In the genomic region with DNA sequence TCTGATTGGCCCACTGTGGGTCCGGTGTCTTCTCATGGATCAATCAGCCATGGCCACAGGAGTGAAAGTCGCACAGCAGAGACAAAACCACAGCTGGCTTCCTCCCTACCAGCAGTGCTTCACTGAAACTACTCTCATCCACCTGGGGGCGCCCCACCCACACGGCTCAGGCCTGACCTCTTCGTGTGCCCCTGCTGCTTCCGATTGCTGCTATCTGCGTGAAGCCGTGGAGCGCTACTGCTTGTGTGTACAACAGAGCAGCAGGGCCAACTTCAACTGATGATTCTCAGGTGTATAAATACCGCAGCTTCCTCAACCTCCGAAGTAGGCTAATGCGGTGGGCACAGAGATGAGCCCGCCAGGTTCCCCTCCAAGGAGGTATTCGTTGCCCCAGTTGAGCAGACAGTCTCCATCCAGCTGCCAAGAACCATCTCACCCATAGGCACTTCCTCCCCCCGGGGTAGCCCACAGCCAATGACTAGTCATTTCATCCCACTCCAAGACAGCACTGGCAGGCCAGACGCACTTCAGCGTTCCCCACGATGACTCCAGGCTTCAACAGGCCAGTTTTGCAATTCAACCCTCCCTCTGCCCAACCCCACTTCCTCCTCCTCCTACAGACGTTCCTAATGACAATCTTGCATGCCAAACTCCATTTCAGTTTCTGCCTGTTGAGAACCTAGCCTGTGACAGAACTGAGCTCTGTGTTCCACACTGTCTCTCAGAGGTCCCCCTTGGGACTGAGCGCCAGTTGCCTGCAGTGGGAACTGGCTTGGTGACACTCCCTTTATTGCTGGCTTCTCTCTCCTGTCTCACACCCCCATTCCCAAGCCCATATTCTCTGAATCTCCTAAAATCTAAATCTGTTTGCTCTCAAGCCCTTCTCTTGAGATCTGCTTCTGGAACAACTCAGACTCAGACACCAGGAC, we compare ENCODE assay signal across 1 cellular context.
A peak's percentile ranks its signal among the peaks of the same experiment; 100 is the strongest.
TF ChIP-seq lines count a peak whose summit lies in the region.

No MANE protein-coding gene starts in this region.

TF ChIP-seq in K562, 482 proteins besides CTCF, POLR2A, EP300 and RAD21 (continued from another document and continues in another):
- TF ChIP-seq, protein P1, sequence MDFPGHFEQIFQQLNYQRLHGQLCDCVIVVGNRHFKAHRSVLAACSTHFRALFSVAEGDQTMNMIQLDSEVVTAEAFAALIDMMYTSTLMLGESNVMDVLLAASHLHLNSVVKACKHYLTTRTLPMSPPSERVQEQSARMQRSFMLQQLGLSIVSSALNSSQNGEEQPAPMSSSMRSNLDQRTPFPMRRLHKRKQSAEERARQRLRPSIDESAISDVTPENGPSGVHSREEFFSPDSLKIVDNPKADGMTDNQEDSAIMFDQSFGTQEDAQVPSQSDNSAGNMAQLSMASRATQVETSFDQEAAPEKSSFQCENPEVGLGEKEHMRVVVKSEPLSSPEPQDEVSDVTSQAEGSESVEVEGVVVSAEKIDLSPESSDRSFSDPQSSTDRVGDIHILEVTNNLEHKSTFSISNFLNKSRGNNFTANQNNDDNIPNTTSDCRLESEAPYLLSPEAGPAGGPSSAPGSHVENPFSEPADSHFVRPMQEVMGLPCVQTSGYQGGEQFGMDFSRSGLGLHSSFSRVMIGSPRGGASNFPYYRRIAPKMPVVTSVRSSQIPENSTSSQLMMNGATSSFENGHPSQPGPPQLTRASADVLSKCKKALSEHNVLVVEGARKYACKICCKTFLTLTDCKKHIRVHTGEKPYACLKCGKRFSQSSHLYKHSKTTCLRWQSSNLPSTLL (IDR thresholded peaks at IDR 0.05): no peak
- TF ChIP-seq CBX2 (IDR thresholded peaks at IDR 0.05; ENCODE audit: insufficient read depth, low read length, poor library complexity, severe bottlenecking) (no peak), CHD4 (IDR thresholded peaks at IDR 0.05; ENCODE audit: insufficient read depth, insufficient replicate concordance, low read depth, low read length, poor library complexity, severe bottlenecking) (no peak), STAT5A (IDR thresholded peaks at IDR 0.05; ENCODE audit: borderline replicate concordance, low read length) (no peak), SLC30A9 (CRISPR knock-in tag; IDR thresholded peaks at IDR 0.05) (no peak), ZNF561 (CRISPR knock-in tag; conservative IDR thresholded peaks at IDR 0.05) (no peak), NR2C2 (CRISPR knock-in tag; IDR thresholded peaks at IDR 0.05) (0 out of 2 replicates have a peak, but pooled peaks have one; percentile 48), NR2C2 (tag; IDR thresholded peaks at IDR 0.05) (peak; percentile 45; the same call in 1 of the 2 replicates), FOXA1 (IDR thresholded peaks at IDR 0.05; ENCODE audit: borderline replicate concordance) (no peak), PHB2 (IDR thresholded peaks at IDR 0.05; ENCODE audit: low read depth) (no peak), CXXC5 (CRISPR knock-in tag; IDR thresholded peaks at IDR 0.05) (peak; percentile 59), RBFOX2 (IDR thresholded peaks at IDR 0.05; ENCODE audit: low read depth, low read length) (0 out of 2 replicates have a peak, but pooled peaks have one; percentile 14), NR2C1 (IDR thresholded peaks at IDR 0.05) (no peak), NR2C1 (tag; IDR thresholded peaks at IDR 0.05) (0 out of 2 replicates have a peak, but pooled peaks have one; percentile 23), BCOR (IDR thresholded peaks at IDR 0.05) (0 out of 2 replicates have a peak, but pooled peaks have one; percentile 35), ZNF778 (CRISPR knock-in tag; IDR thresholded peaks at IDR 0.05) (no peak), CTBP1 (IDR thresholded peaks at IDR 0.05; ENCODE audit: borderline replicate concordance) (peak; percentile 51; the same call in 1 of the 2 replicates), ZNF699 (CRISPR knock-in tag; IDR thresholded peaks at IDR 0.05; ENCODE audit: insufficient replicate concordance) (no peak), GTF2A2 (tag; IDR thresholded peaks at IDR 0.05) (no peak), EGR1 (conservative IDR thresholded peaks at IDR 0.05) (no peak), ZBTB17 (CRISPR knock-in tag; IDR thresholded peaks at IDR 0.05) (no peak), ETV1 (tag; conservative IDR thresholded peaks at IDR 0.05; ENCODE audit: low read depth) (peak; percentile 72), IRF2 (CRISPR knock-in tag; IDR thresholded peaks at IDR 0.05) (no peak), ZNF431 (CRISPR knock-in tag; IDR thresholded peaks at IDR 0.05) (no peak), CBFA2T2 (conservative IDR thresholded peaks at IDR 0.05) (peak; percentile 30; the same call in 1 of the 2 replicates), ATF7 (IDR thresholded peaks at IDR 0.05) (no peak), MYBL2 (IDR thresholded peaks at IDR 0.05; ENCODE audit: low read depth) (no peak), MYBL2 (CRISPR knock-in tag; IDR thresholded peaks at IDR 0.05; ENCODE audit: borderline replicate concordance) (no peak), HNRNPK (IDR thresholded peaks at IDR 0.05; ENCODE audit: low read depth, low read length, poor library complexity, severe bottlenecking) (no peak), ZNF41 (CRISPR knock-in tag; conservative IDR thresholded peaks at IDR 0.05) (no peak), CEBPB (tag; IDR thresholded peaks at IDR 0.05) (0 out of 2 replicates have a peak, but pooled peaks have one; percentile 13), SRF (CRISPR knock-in tag; IDR thresholded peaks at IDR 0.05) (peak in 1 of 2 experiments; percentile 34; a peak in 1 of 4 replicates), EP400 (IDR thresholded peaks at IDR 0.05) (no peak), ARID2 (IDR thresholded peaks at IDR 0.05) (no peak), RNF2 (IDR thresholded peaks at IDR 0.05) (no peak), CREM (IDR thresholded peaks at IDR 0.05; ENCODE audit: low read depth) (0 out of 2 replicates have a peak, but pooled peaks have one; percentile 6)
- TF ChIP-seq, protein P2, sequence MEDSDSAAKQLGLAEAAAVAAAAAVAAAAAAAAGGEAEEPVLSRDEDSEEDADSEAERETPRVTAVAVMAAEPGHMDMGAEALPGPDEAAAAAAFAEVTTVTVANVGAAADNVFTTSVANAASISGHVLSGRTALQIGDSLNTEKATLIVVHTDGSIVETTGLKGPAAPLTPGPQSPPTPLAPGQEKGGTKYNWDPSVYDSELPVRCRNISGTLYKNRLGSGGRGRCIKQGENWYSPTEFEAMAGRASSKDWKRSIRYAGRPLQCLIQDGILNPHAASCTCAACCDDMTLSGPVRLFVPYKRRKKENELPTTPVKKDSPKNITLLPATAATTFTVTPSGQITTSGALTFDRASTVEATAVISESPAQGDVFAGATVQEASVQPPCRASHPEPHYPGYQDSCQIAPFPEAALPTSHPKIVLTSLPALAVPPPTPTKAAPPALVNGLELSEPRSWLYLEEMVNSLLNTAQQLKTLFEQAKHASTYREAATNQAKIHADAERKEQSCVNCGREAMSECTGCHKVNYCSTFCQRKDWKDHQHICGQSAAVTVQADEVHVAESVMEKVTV (CRISPR knock-in tag; IDR thresholded peaks at IDR 0.05): no peak
- TF ChIP-seq, protein P3, sequence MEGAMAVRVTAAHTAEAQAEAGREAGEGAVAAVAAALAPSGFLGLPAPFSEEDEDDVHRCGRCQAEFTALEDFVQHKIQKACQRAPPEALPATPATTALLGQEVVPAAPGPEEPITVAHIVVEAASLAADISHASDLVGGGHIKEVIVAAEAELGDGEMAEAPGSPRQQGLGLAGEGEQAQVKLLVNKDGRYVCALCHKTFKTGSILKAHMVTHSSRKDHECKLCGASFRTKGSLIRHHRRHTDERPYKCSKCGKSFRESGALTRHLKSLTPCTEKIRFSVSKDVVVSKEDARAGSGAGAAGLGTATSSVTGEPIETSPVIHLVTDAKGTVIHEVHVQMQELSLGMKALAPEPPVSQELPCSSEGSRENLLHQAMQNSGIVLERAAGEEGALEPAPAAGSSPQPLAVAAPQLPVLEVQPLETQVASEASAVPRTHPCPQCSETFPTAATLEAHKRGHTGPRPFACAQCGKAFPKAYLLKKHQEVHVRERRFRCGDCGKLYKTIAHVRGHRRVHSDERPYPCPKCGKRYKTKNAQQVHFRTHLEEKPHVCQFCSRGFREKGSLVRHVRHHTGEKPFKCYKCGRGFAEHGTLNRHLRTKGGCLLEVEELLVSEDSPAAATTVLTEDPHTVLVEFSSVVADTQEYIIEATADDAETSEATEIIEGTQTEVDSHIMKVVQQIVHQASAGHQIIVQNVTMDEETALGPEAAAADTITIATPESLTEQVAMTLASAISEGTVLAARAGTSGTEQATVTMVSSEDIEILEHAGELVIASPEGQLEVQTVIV (CRISPR knock-in tag; IDR thresholded peaks at IDR 0.05; ENCODE audit: borderline replicate concordance): no peak
- TF ChIP-seq, protein P4, sequence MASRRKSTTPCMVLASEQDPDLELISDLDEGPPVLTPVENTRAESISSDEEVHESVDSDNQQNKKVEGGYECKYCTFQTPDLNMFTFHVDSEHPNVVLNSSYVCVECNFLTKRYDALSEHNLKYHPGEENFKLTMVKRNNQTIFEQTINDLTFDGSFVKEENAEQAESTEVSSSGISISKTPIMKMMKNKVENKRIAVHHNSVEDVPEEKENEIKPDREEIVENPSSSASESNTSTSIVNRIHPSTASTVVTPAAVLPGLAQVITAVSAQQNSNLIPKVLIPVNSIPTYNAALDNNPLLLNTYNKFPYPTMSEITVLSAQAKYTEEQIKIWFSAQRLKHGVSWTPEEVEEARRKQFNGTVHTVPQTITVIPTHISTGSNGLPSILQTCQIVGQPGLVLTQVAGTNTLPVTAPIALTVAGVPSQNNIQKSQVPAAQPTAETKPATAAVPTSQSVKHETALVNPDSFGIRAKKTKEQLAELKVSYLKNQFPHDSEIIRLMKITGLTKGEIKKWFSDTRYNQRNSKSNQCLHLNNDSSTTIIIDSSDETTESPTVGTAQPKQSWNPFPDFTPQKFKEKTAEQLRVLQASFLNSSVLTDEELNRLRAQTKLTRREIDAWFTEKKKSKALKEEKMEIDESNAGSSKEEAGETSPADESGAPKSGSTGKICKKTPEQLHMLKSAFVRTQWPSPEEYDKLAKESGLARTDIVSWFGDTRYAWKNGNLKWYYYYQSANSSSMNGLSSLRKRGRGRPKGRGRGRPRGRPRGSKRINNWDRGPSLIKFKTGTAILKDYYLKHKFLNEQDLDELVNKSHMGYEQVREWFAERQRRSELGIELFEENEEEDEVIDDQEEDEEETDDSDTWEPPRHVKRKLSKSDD (conservative IDR thresholded peaks at IDR 0.05; ENCODE audit: low read length): no peak
- TF ChIP-seq, protein P5, sequence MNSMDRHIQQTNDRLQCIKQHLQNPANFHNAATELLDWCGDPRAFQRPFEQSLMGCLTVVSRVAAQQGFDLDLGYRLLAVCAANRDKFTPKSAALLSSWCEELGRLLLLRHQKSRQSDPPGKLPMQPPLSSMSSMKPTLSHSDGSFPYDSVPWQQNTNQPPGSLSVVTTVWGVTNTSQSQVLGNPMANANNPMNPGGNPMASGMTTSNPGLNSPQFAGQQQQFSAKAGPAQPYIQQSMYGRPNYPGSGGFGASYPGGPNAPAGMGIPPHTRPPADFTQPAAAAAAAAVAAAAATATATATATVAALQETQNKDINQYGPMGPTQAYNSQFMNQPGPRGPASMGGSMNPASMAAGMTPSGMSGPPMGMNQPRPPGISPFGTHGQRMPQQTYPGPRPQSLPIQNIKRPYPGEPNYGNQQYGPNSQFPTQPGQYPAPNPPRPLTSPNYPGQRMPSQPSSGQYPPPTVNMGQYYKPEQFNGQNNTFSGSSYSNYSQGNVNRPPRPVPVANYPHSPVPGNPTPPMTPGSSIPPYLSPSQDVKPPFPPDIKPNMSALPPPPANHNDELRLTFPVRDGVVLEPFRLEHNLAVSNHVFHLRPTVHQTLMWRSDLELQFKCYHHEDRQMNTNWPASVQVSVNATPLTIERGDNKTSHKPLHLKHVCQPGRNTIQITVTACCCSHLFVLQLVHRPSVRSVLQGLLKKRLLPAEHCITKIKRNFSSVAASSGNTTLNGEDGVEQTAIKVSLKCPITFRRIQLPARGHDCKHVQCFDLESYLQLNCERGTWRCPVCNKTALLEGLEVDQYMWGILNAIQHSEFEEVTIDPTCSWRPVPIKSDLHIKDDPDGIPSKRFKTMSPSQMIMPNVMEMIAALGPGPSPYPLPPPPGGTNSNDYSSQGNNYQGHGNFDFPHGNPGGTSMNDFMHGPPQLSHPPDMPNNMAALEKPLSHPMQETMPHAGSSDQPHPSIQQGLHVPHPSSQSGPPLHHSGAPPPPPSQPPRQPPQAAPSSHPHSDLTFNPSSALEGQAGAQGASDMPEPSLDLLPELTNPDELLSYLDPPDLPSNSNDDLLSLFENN (IDR thresholded peaks at IDR 0.05; ENCODE audit: low read depth in 2 of 2, low read length in 2 of 2): no peak
- TF ChIP-seq, protein P6, sequence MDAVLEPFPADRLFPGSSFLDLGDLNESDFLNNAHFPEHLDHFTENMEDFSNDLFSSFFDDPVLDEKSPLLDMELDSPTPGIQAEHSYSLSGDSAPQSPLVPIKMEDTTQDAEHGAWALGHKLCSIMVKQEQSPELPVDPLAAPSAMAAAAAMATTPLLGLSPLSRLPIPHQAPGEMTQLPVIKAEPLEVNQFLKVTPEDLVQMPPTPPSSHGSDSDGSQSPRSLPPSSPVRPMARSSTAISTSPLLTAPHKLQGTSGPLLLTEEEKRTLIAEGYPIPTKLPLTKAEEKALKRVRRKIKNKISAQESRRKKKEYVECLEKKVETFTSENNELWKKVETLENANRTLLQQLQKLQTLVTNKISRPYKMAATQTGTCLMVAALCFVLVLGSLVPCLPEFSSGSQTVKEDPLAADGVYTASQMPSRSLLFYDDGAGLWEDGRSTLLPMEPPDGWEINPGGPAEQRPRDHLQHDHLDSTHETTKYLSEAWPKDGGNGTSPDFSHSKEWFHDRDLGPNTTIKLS (IDR thresholded peaks at IDR 0.05; ENCODE audit: borderline replicate concordance, low read depth): no peak
- TF ChIP-seq, protein P7, sequence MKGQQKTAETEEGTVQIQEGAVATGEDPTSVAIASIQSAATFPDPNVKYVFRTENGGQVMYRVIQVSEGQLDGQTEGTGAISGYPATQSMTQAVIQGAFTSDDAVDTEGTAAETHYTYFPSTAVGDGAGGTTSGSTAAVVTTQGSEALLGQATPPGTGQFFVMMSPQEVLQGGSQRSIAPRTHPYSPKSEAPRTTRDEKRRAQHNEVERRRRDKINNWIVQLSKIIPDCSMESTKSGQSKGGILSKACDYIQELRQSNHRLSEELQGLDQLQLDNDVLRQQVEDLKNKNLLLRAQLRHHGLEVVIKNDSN (CRISPR knock-in tag; IDR thresholded peaks at IDR 0.05): no peak
- TF ChIP-seq, protein P8, sequence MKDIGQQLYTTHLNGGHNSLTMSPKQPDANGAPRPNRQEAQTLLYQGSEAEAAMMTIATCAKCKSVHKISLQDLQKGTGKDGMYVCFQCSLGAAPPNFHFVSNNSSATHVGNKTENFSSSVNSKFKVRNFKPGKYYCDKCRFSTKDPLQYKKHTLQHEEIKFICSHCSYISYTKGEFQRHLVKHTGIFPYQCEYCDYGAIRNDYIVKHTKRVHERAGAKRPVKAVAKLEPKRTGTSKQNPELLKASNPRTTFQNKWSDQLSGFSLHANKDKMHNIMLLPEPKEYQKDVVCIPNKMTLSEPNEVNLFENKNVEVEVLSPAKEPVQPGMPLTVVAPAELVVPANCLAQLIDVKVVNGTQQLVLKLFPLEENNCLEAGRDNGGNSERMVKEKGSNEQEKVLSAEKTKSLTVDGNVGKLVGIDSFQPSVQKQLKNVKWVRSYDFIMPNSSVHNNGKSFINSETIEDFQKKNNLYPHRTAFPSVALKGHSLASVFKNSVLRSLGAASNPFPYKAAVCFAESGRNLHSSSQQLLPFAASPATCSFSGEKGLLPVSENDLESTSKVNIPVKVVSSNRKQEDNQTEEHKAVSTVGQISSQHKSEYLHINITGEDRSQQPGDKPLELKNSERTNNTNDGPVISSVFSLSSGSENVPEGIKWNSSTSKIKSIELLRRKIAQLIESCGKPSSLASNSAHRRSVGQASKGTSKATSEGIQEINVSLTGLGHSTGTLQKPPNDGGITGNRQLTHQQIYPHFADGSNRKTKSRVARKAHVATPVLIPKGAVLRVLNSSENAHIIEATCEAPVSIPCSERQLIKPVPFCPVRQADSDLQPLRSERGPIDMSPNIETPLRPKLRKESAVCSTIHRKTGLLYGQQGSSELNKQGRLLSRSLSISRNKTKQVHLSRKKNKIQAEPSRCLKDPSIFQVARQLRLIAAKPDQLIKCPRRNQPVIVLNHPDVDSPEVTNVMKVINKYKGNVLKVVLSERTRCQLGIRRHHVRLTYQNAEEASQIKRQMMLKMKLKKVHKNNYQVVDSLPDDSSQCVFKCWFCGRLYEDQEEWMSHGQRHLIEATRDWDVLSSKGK (CRISPR knock-in tag; IDR thresholded peaks at IDR 0.05): no peak
